In the genomic region with DNA sequence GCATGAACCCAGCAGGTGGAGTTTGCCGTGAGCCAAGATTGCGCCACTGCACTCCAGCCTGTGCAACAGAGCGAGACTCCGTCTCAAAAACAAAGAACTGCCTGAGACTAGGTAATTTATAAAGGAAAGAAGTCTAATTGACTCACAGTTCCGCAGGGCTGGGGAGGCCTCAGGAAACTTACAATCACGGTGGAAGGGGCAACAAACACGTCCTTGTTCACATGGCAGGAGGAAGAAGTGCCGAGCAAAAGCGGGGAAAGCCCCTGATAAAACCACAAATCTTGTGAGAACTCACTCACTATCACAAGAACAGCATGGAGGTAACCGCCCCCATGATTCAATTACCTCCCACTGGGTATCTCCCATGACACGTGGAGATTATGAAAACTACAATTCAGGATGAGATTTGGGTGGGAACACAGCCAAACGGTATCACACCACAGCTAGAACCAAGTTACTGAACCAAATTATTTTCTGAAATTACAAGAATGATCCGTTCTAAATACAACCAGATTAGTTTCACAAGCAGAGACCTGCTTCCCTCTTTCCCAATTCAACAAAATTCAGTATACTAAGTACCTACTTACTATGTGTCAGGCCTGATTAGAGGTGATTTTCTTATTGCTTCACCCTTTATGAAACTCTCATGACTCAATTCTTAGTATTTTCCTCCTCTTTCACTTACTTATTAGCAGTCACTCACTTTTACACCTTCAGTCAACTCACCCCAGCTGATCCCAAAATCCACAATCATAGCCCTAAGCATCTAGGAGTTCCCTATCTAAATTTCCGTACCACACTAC, we compare ENCODE assay signal across 8 cellular contexts. TPM values are rescaled to one million over a fixed set of nuclear protein-coding genes. Genes with fewer than 3 reads are reported as not detected.
DNase-seq lines count a peak whose midpoint lies in the region; ATAC-seq and TF ChIP-seq lines count a peak whose summit lies in the region.

No MANE protein-coding gene starts in this region.

- peak overlapping the region; percentile 38 for H3K27ac ChIP-seq in SU-DHL-6 (ENCODE audit: low read depth, low read length)

- peak overlapping the region; percentile 93 for H3K27ac Mint-ChIP-seq in activated naive CD8-positive, alpha-beta T cell treated with anti-CD3 and anti-CD28 coated beads, Interleukin-2, amount 50 U/mL, for 24 hours
- no peak overlapping the region for H3K27ac Mint-ChIP-seq in mesothelial cell of epicardium

- peaks cover 26% of the 10 kb centered on the region for H3K36me3 Mint-ChIP-seq in activated naive CD8-positive, alpha-beta T cell treated with anti-CD3 and anti-CD28 coated beads, Interleukin-2, amount 50 U/mL, for 24 hours (ENCODE audit: low read depth)
- H3K36me3 Mint-ChIP-seq in mesothelial cell of epicardium, result peaks cover 21% of the 10 kb centered on the region

- H3K27me3 ChIP-seq in SU-DHL-6 (ENCODE audit: low read length), result no peaks in the 10 kb centered on the region

- peak overlapping the region; percentile 3; the same call in 1 of the 2 replicates for H3K9ac ChIP-seq in SU-DHL-6 (ENCODE audit: low read length)

- H3F3A ChIP-seq in SU-DHL-6 (ENCODE audit: insufficient read depth), result peaks cover 32% of the 10 kb centered on the region

- peaks cover 96% of the 10 kb centered on the region for H3K79me2 ChIP-seq in SU-DHL-6 (ENCODE audit: insufficient read depth, low read length)

- peak; percentile 89 for ATAC-seq in activated naive CD8-positive, alpha-beta T cell treated with anti-CD3 and anti-CD28 coated beads, Interleukin-2, amount 50 U/mL, for 24 hours

- no peaks in the 10 kb centered on the region for H3K27me3 Mint-ChIP-seq in activated naive CD8-positive, alpha-beta T cell treated with anti-CD3 and anti-CD28 coated beads, Interleukin-2, amount 50 U/mL, for 24 hours
- no peaks in the 10 kb centered on the region for H3K27me3 Mint-ChIP-seq in mesothelial cell of epicardium (ENCODE audit: low read depth)

- H3K4me3 Mint-ChIP-seq in activated naive CD8-positive, alpha-beta T cell treated with anti-CD3 and anti-CD28 coated beads, Interleukin-2, amount 50 U/mL, for 24 hours, result peak overlapping the region; percentile 47
- H3K4me3 Mint-ChIP-seq in mesothelial cell of epicardium, result no peak overlapping the region

- H3K36me3 ChIP-seq in SU-DHL-6 (ENCODE audit: low read length), result 0 out of 2 replicates have a peak, but pooled peaks cover 3% of the 10 kb centered on the region

- H3K9me3 Mint-ChIP-seq in activated naive CD8-positive, alpha-beta T cell treated with anti-CD3 and anti-CD28 coated beads, Interleukin-2, amount 50 U/mL, for 24 hours, result no peaks in the 10 kb centered on the region
- H3K9me3 Mint-ChIP-seq in mesothelial cell of epicardium, result peaks cover 5% of the 10 kb centered on the region

- no peak overlapping the region for H2AFZ ChIP-seq in SU-DHL-6 (ENCODE audit: low read depth, low read length, severe bottlenecking)

- H4K20me1 ChIP-seq in SU-DHL-6 (ENCODE audit: low read depth, low read length), result no peaks in the 10 kb centered on the region; the same call in 1 of the 2 replicates

- TF ChIP-seq CTCF in GM12864 (IDR thresholded peaks at IDR 0.05; ENCODE audit: low read depth, low read length, missing control alignments) (no peak), SU-DHL-6 (IDR thresholded peaks at IDR 0.05; ENCODE audit: insufficient read depth, low read length, poor library complexity, severe bottlenecking) (no peak), mesothelial cell of epicardium (IDR thresholded peaks at IDR 0.05; ENCODE audit: unreplicated experiment) (no peak)

- peaks cover 55% of the 10 kb centered on the region for H3K4me1 Mint-ChIP-seq in activated naive CD8-positive, alpha-beta T cell treated with anti-CD3 and anti-CD28 coated beads, Interleukin-2, amount 50 U/mL, for 24 hours
- no peaks in the 10 kb centered on the region for H3K4me1 Mint-ChIP-seq in mesothelial cell of epicardium

- no peaks in the 10 kb centered on the region for H3K9me3 ChIP-seq in SU-DHL-6 (ENCODE audit: insufficient read depth, low read length)

- peak; percentile 31 for DNase-seq in GM12864 (ENCODE audit: low read depth)
- DNase-seq in activated naive CD8-positive, alpha-beta T cell treated with anti-CD3 and anti-CD28 coated beads, Interleukin-2, amount 50 U/mL, for 24 hours, result peak; percentile 65
- DNase-seq in stimulated activated CD4-positive, alpha-beta T cell treated with anti-CD3 and anti-CD28 coated beads, Interleukin-12 subunit alpha, Interleukin-12 subunit beta, amount 100 ng/mL, for 24 hours (ENCODE audit: low read depth in 2 of 2), result peak; percentile 59 to 70
- DNase-seq in mesothelial cell of epicardium (ENCODE audit: low spot score in 2 of 2, unreplicated experiment in 2 of 2), result no peak
- DNase-seq in pons (ENCODE audit: low spot score), result no peak
- no peak for DNase-seq in NCI-H1105 (lab: John Stamatoyannopoulos, UW)
- no peak for DNase-seq in NCI-H2107 (lab: John Stamatoyannopoulos, UW)

- no peaks in the 10 kb centered on the region for H3K9me2 ChIP-seq in SU-DHL-6 (replicated peaks; ENCODE audit: insufficient read depth, low read length)

- H3K4me2 ChIP-seq in SU-DHL-6 (ENCODE audit: low read depth, low read length, poor library complexity, severe bottlenecking), result peak overlapping the region; percentile 47

- H3K4me3 ChIP-seq in GM12864 (ENCODE audit: low read depth, low read length) (no peak overlapping the region), SU-DHL-6 (ENCODE audit: insufficient read depth, low read length, poor library complexity, severe bottlenecking) (no peak overlapping the region)

RNA-seq across cellular contexts. Expression of gene UBTD2, which starts 8.4 kb away (rescaled TPM):
- total RNA-seq in mesothelial cell of epicardium, result 41.2 to 43.8 TPM (median 42.2 TPM) in 3 replicates

Comparison
In these comparisons a context has a peak if more than half of its experiments do, and no peak if none do; other contexts are left out.
1. DNase-seq: peak in GM12864 (single experiment), activated naive CD8-positive, alpha-beta T cell treated with anti-CD3 and anti-CD28 coated beads, Interleukin-2, amount 50 U/mL, for 24 hours (single experiment) and stimulated activated CD4-positive, alpha-beta T cell treated with anti-CD3 and anti-CD28 coated beads, Interleukin-12 subunit alpha, Interleukin-12 subunit beta, amount 100 ng/mL, for 24 hours (2 of 2); none in mesothelial cell of epicardium (0 of 2), pons (single experiment), NCI-H1105 (single experiment) and NCI-H2107 (single experiment).